In genomic region chr5:32585446-32586250, GRCh38 we compare ENCODE assay signal across 1 cellular context.
TF ChIP-seq lines count a peak whose summit lies in the region.

Gene SUB1 (plus strand): TSS chr5:32585557. CDS start chr5:32588513, 2,956 bp downstream.

TF ChIP-seq in HepG2, 621 proteins besides CTCF, POLR2A, EP300 and RAD21 (continued from another document and continues in another):
- TF ChIP-seq, protein P1, sequence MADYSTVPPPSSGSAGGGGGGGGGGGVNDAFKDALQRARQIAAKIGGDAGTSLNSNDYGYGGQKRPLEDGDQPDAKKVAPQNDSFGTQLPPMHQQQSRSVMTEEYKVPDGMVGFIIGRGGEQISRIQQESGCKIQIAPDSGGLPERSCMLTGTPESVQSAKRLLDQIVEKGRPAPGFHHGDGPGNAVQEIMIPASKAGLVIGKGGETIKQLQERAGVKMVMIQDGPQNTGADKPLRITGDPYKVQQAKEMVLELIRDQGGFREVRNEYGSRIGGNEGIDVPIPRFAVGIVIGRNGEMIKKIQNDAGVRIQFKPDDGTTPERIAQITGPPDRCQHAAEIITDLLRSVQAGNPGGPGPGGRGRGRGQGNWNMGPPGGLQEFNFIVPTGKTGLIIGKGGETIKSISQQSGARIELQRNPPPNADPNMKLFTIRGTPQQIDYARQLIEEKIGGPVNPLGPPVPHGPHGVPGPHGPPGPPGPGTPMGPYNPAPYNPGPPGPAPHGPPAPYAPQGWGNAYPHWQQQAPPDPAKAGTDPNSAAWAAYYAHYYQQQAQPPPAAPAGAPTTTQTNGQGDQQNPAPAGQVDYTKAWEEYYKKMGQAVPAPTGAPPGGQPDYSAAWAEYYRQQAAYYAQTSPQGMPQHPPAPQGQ (CRISPR knock-in tag; IDR thresholded peaks at IDR 0.05; ENCODE audit: borderline replicate concordance) = no peak
- TF ChIP-seq ZNF558 (CRISPR knock-in tag; IDR thresholded peaks at IDR 0.05; ENCODE audit: borderline replicate concordance) = 0 out of 2 replicates have a peak, but pooled peaks have one; percentile 13
- peak; percentile 22; the same call in 1 of the 2 replicates for TF ChIP-seq ZNF354B (CRISPR knock-in tag; IDR thresholded peaks at IDR 0.05)
- peak; percentile 83 for TF ChIP-seq ELF3 (CRISPR knock-in tag; IDR thresholded peaks at IDR 0.05)
- peak; percentile 33; the same call in 1 of the 2 replicates for TF ChIP-seq ZNF431 (CRISPR knock-in tag; IDR thresholded peaks at IDR 0.05; ENCODE audit: borderline replicate concordance, low read depth)
- peak in 1 of 2 experiments; percentile 71; a peak in 1 of 4 replicates for TF ChIP-seq REST (IDR thresholded peaks at IDR 0.05; ENCODE audit: borderline replicate concordance in 1 of 2, low read depth in 1 of 2, low read length in 2 of 2)
- no peak for TF ChIP-seq NCOA5 (CRISPR knock-in tag; IDR thresholded peaks at IDR 0.05)
- peak; percentile 97 for TF ChIP-seq RBFOX2 (IDR thresholded peaks at IDR 0.05; ENCODE audit: low read depth, low read length)
- no peak for TF ChIP-seq FOXM1 (CRISPR knock-in tag; IDR thresholded peaks at IDR 0.05)
- TF ChIP-seq ZNF253 (CRISPR knock-in tag; IDR thresholded peaks at IDR 0.05; ENCODE audit: borderline replicate concordance) = no peak
- TF ChIP-seq ZNF317 (CRISPR knock-in tag; IDR thresholded peaks at IDR 0.05) = peak; percentile 43
- TF ChIP-seq ZNF468 (CRISPR knock-in tag; IDR thresholded peaks at IDR 0.05) = no peak
- no peak for TF ChIP-seq ZNF577 (CRISPR knock-in tag; IDR thresholded peaks at IDR 0.05; ENCODE audit: borderline replicate concordance, low read depth)
- TF ChIP-seq, protein P2, sequence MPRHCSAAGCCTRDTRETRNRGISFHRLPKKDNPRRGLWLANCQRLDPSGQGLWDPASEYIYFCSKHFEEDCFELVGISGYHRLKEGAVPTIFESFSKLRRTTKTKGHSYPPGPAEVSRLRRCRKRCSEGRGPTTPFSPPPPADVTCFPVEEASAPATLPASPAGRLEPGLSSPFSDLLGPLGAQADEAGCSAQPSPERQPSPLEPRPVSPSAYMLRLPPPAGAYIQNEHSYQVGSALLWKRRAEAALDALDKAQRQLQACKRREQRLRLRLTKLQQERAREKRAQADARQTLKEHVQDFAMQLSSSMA (CRISPR knock-in tag; IDR thresholded peaks at IDR 0.05) = 0 out of 2 replicates have a peak, but pooled peaks have one; percentile 19
- 0 out of 2 replicates have a peak, but pooled peaks have one; percentile 36 for TF ChIP-seq PRMT3 (CRISPR knock-in tag; IDR thresholded peaks at IDR 0.05; ENCODE audit: borderline replicate concordance, low read depth)
- TF ChIP-seq ZNF367 (CRISPR knock-in tag; IDR thresholded peaks at IDR 0.05; ENCODE audit: borderline replicate concordance) = no peak
- no peak for TF ChIP-seq SRSF4 (IDR thresholded peaks at IDR 0.05; ENCODE audit: low read depth, low read length, poor library complexity, severe bottlenecking)
- TF ChIP-seq ZBTB38 (CRISPR knock-in tag; IDR thresholded peaks at IDR 0.05) = no peak
- 0 out of 2 replicates have a peak, but pooled peaks have one; percentile 33 for TF ChIP-seq ZNF776 (CRISPR knock-in tag; IDR thresholded peaks at IDR 0.05)
- TF ChIP-seq ZNF782 (CRISPR knock-in tag; IDR thresholded peaks at IDR 0.05; ENCODE audit: borderline replicate concordance) = peak; percentile 100
- TF ChIP-seq ZNF232 (CRISPR knock-in tag; IDR thresholded peaks at IDR 0.05; ENCODE audit: borderline replicate concordance) = no peak
- TF ChIP-seq, protein P3, sequence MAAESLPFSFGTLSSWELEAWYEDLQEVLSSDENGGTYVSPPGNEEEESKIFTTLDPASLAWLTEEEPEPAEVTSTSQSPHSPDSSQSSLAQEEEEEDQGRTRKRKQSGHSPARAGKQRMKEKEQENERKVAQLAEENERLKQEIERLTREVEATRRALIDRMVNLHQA (CRISPR knock-in tag; IDR thresholded peaks at IDR 0.05) = no peak
- TF ChIP-seq FOXA1 (IDR thresholded peaks at IDR 0.05) = no peak
- no peak for TF ChIP-seq FOXA1 (CRISPR knock-in tag; IDR thresholded peaks at IDR 0.05)
- TF ChIP-seq ZNF629 (CRISPR knock-in tag; conservative IDR thresholded peaks at IDR 0.05) = no peak
- no peak for TF ChIP-seq NFE2 (CRISPR knock-in tag; IDR thresholded peaks at IDR 0.05)
- TF ChIP-seq ZNF264 (CRISPR knock-in tag; IDR thresholded peaks at IDR 0.05) = no peak
- TF ChIP-seq ZNF598 (CRISPR knock-in tag; IDR thresholded peaks at IDR 0.05; ENCODE audit: borderline replicate concordance) = no peak
- TF ChIP-seq CEBPZ (IDR thresholded peaks at IDR 0.05; ENCODE audit: low read length) = no peak
- TF ChIP-seq REL (CRISPR knock-in tag; conservative IDR thresholded peaks at IDR 0.05) = peak; percentile 84; the same call in 1 of the 2 replicates
- no peak for TF ChIP-seq ZNF713 (CRISPR knock-in tag; IDR thresholded peaks at IDR 0.05)
- TF ChIP-seq, protein P4, sequence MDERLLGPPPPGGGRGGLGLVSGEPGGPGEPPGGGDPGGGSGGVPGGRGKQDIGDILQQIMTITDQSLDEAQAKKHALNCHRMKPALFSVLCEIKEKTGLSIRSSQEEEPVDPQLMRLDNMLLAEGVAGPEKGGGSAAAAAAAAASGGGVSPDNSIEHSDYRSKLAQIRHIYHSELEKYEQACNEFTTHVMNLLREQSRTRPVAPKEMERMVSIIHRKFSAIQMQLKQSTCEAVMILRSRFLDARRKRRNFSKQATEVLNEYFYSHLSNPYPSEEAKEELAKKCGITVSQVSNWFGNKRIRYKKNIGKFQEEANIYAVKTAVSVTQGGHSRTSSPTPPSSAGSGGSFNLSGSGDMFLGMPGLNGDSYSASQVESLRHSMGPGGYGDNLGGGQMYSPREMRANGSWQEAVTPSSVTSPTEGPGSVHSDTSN (CRISPR knock-in tag; IDR thresholded peaks at IDR 0.05) = no peak
- peak; percentile 68; the same call in 1 of the 2 replicates for TF ChIP-seq MYPOP (CRISPR knock-in tag; IDR thresholded peaks at IDR 0.05)
- no peak; the same call in 1 of the 2 replicates for TF ChIP-seq ISL2 (CRISPR knock-in tag; IDR thresholded peaks at IDR 0.05)
- TF ChIP-seq KLF11 (CRISPR knock-in tag; IDR thresholded peaks at IDR 0.05) = peak; percentile 29; the same call in 1 of the 2 replicates
- TF ChIP-seq RFX3 (CRISPR knock-in tag; IDR thresholded peaks at IDR 0.05) = no peak
- TF ChIP-seq NR2F1 (CRISPR knock-in tag; IDR thresholded peaks at IDR 0.05) = no peak
- peak; percentile 82; the same call in 1 of the 2 replicates for TF ChIP-seq ZNF235 (CRISPR knock-in tag; IDR thresholded peaks at IDR 0.05; ENCODE audit: borderline replicate concordance)
- TF ChIP-seq ZNF557 (CRISPR knock-in tag; IDR thresholded peaks at IDR 0.05) = no peak
- TF ChIP-seq AHR (CRISPR knock-in tag; IDR thresholded peaks at IDR 0.05) = peak; percentile 72; the same call in 1 of the 2 replicates
- TF ChIP-seq SKI (IDR thresholded peaks at IDR 0.05; ENCODE audit: partially characterized antibody) = peak; percentile 52
- peak; percentile 53; the same call in 1 of the 2 replicates for TF ChIP-seq KDM5A (IDR thresholded peaks at IDR 0.05; ENCODE audit: borderline replicate concordance, low read length)
- no peak for TF ChIP-seq KDM6A (CRISPR knock-in tag; IDR thresholded peaks at IDR 0.05; ENCODE audit: low read depth)
- no peak for TF ChIP-seq ZHX1 (CRISPR knock-in tag; IDR thresholded peaks at IDR 0.05; ENCODE audit: low read depth)
- no peak for TF ChIP-seq ETS1 (CRISPR knock-in tag; IDR thresholded peaks at IDR 0.05)
- TF ChIP-seq ZNF510 (CRISPR knock-in tag; IDR thresholded peaks at IDR 0.05; ENCODE audit: low read depth) = no peak
- peak; percentile 91 for TF ChIP-seq POLR2AphosphoS5 (IDR thresholded peaks at IDR 0.05; ENCODE audit: low read depth, low read length)
- TF ChIP-seq ZNF441 (CRISPR knock-in tag; IDR thresholded peaks at IDR 0.05; ENCODE audit: borderline replicate concordance) = peak; percentile 20; the same call in 1 of the 2 replicates
- TF ChIP-seq HIVEP1 (CRISPR knock-in tag; IDR thresholded peaks at IDR 0.05) = peak; percentile 74
- no peak for TF ChIP-seq ZNF552 (CRISPR knock-in tag; IDR thresholded peaks at IDR 0.05; ENCODE audit: borderline replicate concordance)
- TF ChIP-seq NKX3-1 (CRISPR knock-in tag; IDR thresholded peaks at IDR 0.05) = peak; percentile 10; the same call in 1 of the 2 replicates
- TF ChIP-seq IKZF4 (CRISPR knock-in tag; IDR thresholded peaks at IDR 0.05; ENCODE audit: borderline replicate concordance, low read depth, not compliant biosample characterization) = no peak
